1 cellular context compared by ENCODE assay signal in genomic region chr11:68751331-68751856, GRCh38.
A peak's percentile ranks its signal among the peaks of the same experiment; 100 is the strongest.
TF ChIP-seq lines count a peak whose summit lies in the region.

Gene TESMIN (minus strand): TSS chr11:68751520. CDS start chr11:68750660, 860 bp downstream.

TF ChIP-seq in K562, 482 proteins besides CTCF, POLR2A, EP300 and RAD21 (continued from another document and continues in another):
- no peak for TF ChIP-seq RBM14 (IDR thresholded peaks at IDR 0.05; ENCODE audit: borderline replicate concordance, insufficient read depth, low read depth, low read length)
- TF ChIP-seq SAP30 (IDR thresholded peaks at IDR 0.05; ENCODE audit: borderline replicate concordance, insufficient read depth, low read depth, low read length, poor library complexity, severe bottlenecking), result no peak
- no peak for TF ChIP-seq ZNF644 (tag; IDR thresholded peaks at IDR 0.05; ENCODE audit: low read depth)
- peak; percentile 40; the same call in 1 of the 2 replicates for TF ChIP-seq HCFC1 (IDR thresholded peaks at IDR 0.05; ENCODE audit: low read depth, low read length)
- no peak for TF ChIP-seq ZSCAN32 (CRISPR knock-in tag; IDR thresholded peaks at IDR 0.05)
- peak; percentile 84 for TF ChIP-seq ZFX (CRISPR knock-in tag; IDR thresholded peaks at IDR 0.05)
- no peak for TF ChIP-seq TCFL5 (CRISPR knock-in tag; conservative IDR thresholded peaks at IDR 0.05)
- peak; percentile 79 for TF ChIP-seq MAX (CRISPR knock-in tag; IDR thresholded peaks at IDR 0.05)
- peak; percentile 73 for TF ChIP-seq ZEB2 (IDR thresholded peaks at IDR 0.05)
- 0 out of 2 replicates have a peak, but pooled peaks have one; percentile 28 for TF ChIP-seq NFIC (IDR thresholded peaks at IDR 0.05)
- TF ChIP-seq SAFB2 (IDR thresholded peaks at IDR 0.05; ENCODE audit: borderline replicate concordance, low read depth, low read length, severe bottlenecking), result no peak
- no peak for TF ChIP-seq ZFP1 (CRISPR knock-in tag; IDR thresholded peaks at IDR 0.05)
- TF ChIP-seq USF1 (CRISPR knock-in tag; IDR thresholded peaks at IDR 0.05), result no peak
- TF ChIP-seq ILF3 (IDR thresholded peaks at IDR 0.05; ENCODE audit: borderline replicate concordance), result no peak
- no peak for TF ChIP-seq PPARD (CRISPR knock-in tag; IDR thresholded peaks at IDR 0.05)
- no peak for TF ChIP-seq CHAMP1 (IDR thresholded peaks at IDR 0.05)
- TF ChIP-seq CCAR2 (IDR thresholded peaks at IDR 0.05; ENCODE audit: low read depth, low read length), result no peak
- 0 out of 2 replicates have a peak, but pooled peaks have one; percentile 18 for TF ChIP-seq ZNF384 (IDR thresholded peaks at IDR 0.05; ENCODE audit: low read depth, low read length)
- TF ChIP-seq CBFB (CRISPR knock-in tag; IDR thresholded peaks at IDR 0.05), result no peak
- TF ChIP-seq TBP (optimal IDR thresholded peaks at IDR 0.05; ENCODE audit: low read depth, low read length), result peak; percentile 65
- no peak for TF ChIP-seq NR1H2 (CRISPR knock-in tag; IDR thresholded peaks at IDR 0.05)
- peak; percentile 53 to 90 for TF ChIP-seq E2F6 (IDR thresholded peaks at IDR 0.05; ENCODE audit: borderline replicate concordance in 1 of 2, extremely low read depth in 1 of 2, insufficient read depth in 1 of 2, insufficient read length in 1 of 2, low read depth in 1 of 2, low read length in 1 of 2, poor library complexity in 1 of 2, severe bottlenecking in 1 of 2)
- TF ChIP-seq PBX2 (CRISPR knock-in tag; IDR thresholded peaks at IDR 0.05; ENCODE audit: low read depth), result no peak
- no peak for TF ChIP-seq PBX2 (tag; conservative IDR thresholded peaks at IDR 0.05; ENCODE audit: low read depth)
- no peak for TF ChIP-seq ZNF512 (tag; IDR thresholded peaks at IDR 0.05)
- peak; percentile 81 for TF ChIP-seq PKNOX1 (IDR thresholded peaks at IDR 0.05)
- TF ChIP-seq TRIM24 (IDR thresholded peaks at IDR 0.05), result peak in 1 of 2 experiments; percentile 76; a peak in 2 of 4 replicates
- TF ChIP-seq DACH1 (IDR thresholded peaks at IDR 0.05; ENCODE audit: partially characterized antibody), result no peak
- TF ChIP-seq MYBL2 (IDR thresholded peaks at IDR 0.05; ENCODE audit: low read depth), result no peak
- TF ChIP-seq MYBL2 (CRISPR knock-in tag; IDR thresholded peaks at IDR 0.05; ENCODE audit: borderline replicate concordance), result no peak
- TF ChIP-seq ZFP36 (IDR thresholded peaks at IDR 0.05; ENCODE audit: low read depth, low read length, partially characterized antibody), result no peak
- TF ChIP-seq SRSF9 (IDR thresholded peaks at IDR 0.05; ENCODE audit: borderline replicate concordance, low read depth, low read length), result no peak
- peak; percentile 93 for TF ChIP-seq VEZF1 (CRISPR knock-in tag; IDR thresholded peaks at IDR 0.05)
- no peak for TF ChIP-seq RNF219 (CRISPR knock-in tag; IDR thresholded peaks at IDR 0.05)
- TF ChIP-seq ZNF140 (CRISPR knock-in tag; IDR thresholded peaks at IDR 0.05), result no peak
- no peak for TF ChIP-seq NR2F6 (CRISPR knock-in tag; IDR thresholded peaks at IDR 0.05)
- no peak for TF ChIP-seq NFE2L1 (tag; IDR thresholded peaks at IDR 0.05; ENCODE audit: borderline replicate concordance, low read depth)
- no peak for TF ChIP-seq DMBX1 (CRISPR knock-in tag; IDR thresholded peaks at IDR 0.05; ENCODE audit: borderline replicate concordance)
- TF ChIP-seq GTF3C2 (IDR thresholded peaks at IDR 0.05; ENCODE audit: borderline replicate concordance, extremely low read depth, insufficient read length), result no peak
- TF ChIP-seq PCBP1 (IDR thresholded peaks at IDR 0.05; ENCODE audit: low read depth, low read length, poor library complexity, severe bottlenecking), result peak; percentile 82
- peak; percentile 18; the same call in 1 of the 2 replicates for TF ChIP-seq POLR2H (tag; IDR thresholded peaks at IDR 0.05; ENCODE audit: low read depth)
- TF ChIP-seq EWSR1 (IDR thresholded peaks at IDR 0.05; ENCODE audit: borderline replicate concordance, low read depth, partially characterized antibody), result no peak
- peak; percentile 74; the same call in 1 of the 2 replicates for TF ChIP-seq ZBTB7A (IDR thresholded peaks at IDR 0.05; ENCODE audit: borderline replicate concordance, control insufficient read depth, low read depth, low read length)
- TF ChIP-seq RBFOX2 (IDR thresholded peaks at IDR 0.05; ENCODE audit: low read depth, low read length), result peak; percentile 80
- no peak for TF ChIP-seq SMAD4 (CRISPR knock-in tag; conservative IDR thresholded peaks at IDR 0.05)
- no peak for TF ChIP-seq ZNF24 (IDR thresholded peaks at IDR 0.05)
- TF ChIP-seq SIN3B (IDR thresholded peaks at IDR 0.05; ENCODE audit: low read depth), result no peak
- TF ChIP-seq BCOR (IDR thresholded peaks at IDR 0.05), result peak; percentile 91
- TF ChIP-seq ZNF785 (CRISPR knock-in tag; IDR thresholded peaks at IDR 0.05), result no peak
- no peak for TF ChIP-seq ZNF507 (tag; conservative IDR thresholded peaks at IDR 0.05)
- TF ChIP-seq PHF21A (IDR thresholded peaks at IDR 0.05; ENCODE audit: borderline replicate concordance, low read depth), result no peak
- TF ChIP-seq U2AF2 (optimal IDR thresholded peaks at IDR 0.05; ENCODE audit: low read depth, low read length), result no peak
- no peak for TF ChIP-seq POLR3A (IDR thresholded peaks at IDR 0.05; ENCODE audit: borderline replicate concordance, extremely low read depth, insufficient read depth, insufficient read length)
- TF ChIP-seq NFYB (IDR thresholded peaks at IDR 0.05; ENCODE audit: extremely low read depth, insufficient read length), result no peak
- no peak for TF ChIP-seq PRMT5 (CRISPR knock-in tag; IDR thresholded peaks at IDR 0.05)
- TF ChIP-seq IFI16 (CRISPR knock-in tag; IDR thresholded peaks at IDR 0.05), result no peak
